In genomic region chr12:132020292-132020691, GRCh38 we compare ENCODE assay signal across 18 cellular contexts.
"Had no signal": no experiment of that assay in that cellular context is flagged by ENCODE, and none has a peak within 500 bp of the region (broad histone marks: within the 10 kb centered on the region; RNA-seq: fewer than 3 reads in every experiment).

No MANE protein-coding gene starts in this region.

- H3K4me1 ChIP-seq: prostate gland, right lobe of liver, testis, tibial nerve had no signal

- H3K27me3 ChIP-seq: heart left ventricle, neutrophil, right lobe of liver, testis, tibial nerve had no signal

- H3K4me3 ChIP-seq: heart left ventricle, prostate gland, right lobe of liver, testis, tibial nerve had no signal

- H3K9me3 ChIP-seq: heart left ventricle, neutrophil, prostate gland, right lobe of liver, testis, tibial nerve had no signal

- H3K27me3 Mint-ChIP-seq: central memory CD8-positive, alpha-beta T cell; dendritic cell treated with granulocyte-macrophage colony-stimulating factor and Interleukin-4, amounts not matched to agents 40 ng/mL and 50 ng/mL, for 4 days; naive B cell; stimulated activated memory B cell treated with anti-CD40 and anti-IgM and Interleukin-4, amounts not matched to agents 10 μg/mL and 1 μg/mL and 100 μg/mL, for 72 hours; stimulated activated naive CD8-positive, alpha-beta T cell treated with anti-CD3 and anti-CD28 coated beads, Interleukin-15, amount 100 ng/mL, for 72 hours had no signal

- H3K4me3 Mint-ChIP-seq: central memory CD8-positive, alpha-beta T cell; dendritic cell treated with granulocyte-macrophage colony-stimulating factor and Interleukin-4, amounts not matched to agents 40 ng/mL and 50 ng/mL, for 4 days; endodermal cell; naive B cell; nephron; stimulated activated memory B cell treated with anti-CD40 and anti-IgM and Interleukin-4, amounts not matched to agents 10 μg/mL and 1 μg/mL and 100 μg/mL, for 72 hours; stimulated activated naive CD8-positive, alpha-beta T cell treated with anti-CD3 and anti-CD28 coated beads, Interleukin-15, amount 100 ng/mL, for 72 hours had no signal

- H3K4me1 Mint-ChIP-seq: central memory CD8-positive, alpha-beta T cell; endodermal cell; nephron; stimulated activated memory B cell treated with anti-CD40 and anti-IgM and Interleukin-4, amounts not matched to agents 10 μg/mL and 1 μg/mL and 100 μg/mL, for 72 hours; stimulated activated naive CD8-positive, alpha-beta T cell treated with anti-CD3 and anti-CD28 coated beads, Interleukin-15, amount 100 ng/mL, for 72 hours had no signal

- DNase-seq: endodermal cell; hippocampal formation; kidney glomerular epithelial cell; mesendoderm; naive B cell; retina; right lobe of liver; stimulated activated CD4-positive, alpha-beta T cell treated with anti-CD3 and anti-CD28 coated beads, Interleukin-4, amount 100 ng/mL, for 1 hour; stimulated activated naive CD8-positive, alpha-beta T cell treated with anti-CD3 and anti-CD28 coated beads, Interleukin-15, amount 100 ng/mL, for 72 hours; testis had no signal

- H3K9me3 Mint-ChIP-seq: central memory CD8-positive, alpha-beta T cell; dendritic cell treated with granulocyte-macrophage colony-stimulating factor and Interleukin-4, amounts not matched to agents 40 ng/mL and 50 ng/mL, for 4 days; endodermal cell; naive B cell; nephron; stimulated activated memory B cell treated with anti-CD40 and anti-IgM and Interleukin-4, amounts not matched to agents 10 μg/mL and 1 μg/mL and 100 μg/mL, for 72 hours; stimulated activated naive CD8-positive, alpha-beta T cell treated with anti-CD3 and anti-CD28 coated beads, Interleukin-15, amount 100 ng/mL, for 72 hours had no signal

- H3K27ac Mint-ChIP-seq: dendritic cell treated with granulocyte-macrophage colony-stimulating factor and Interleukin-4, amounts not matched to agents 40 ng/mL and 50 ng/mL, for 4 days; endodermal cell; nephron; stimulated activated memory B cell treated with anti-CD40 and anti-IgM and Interleukin-4, amounts not matched to agents 10 μg/mL and 1 μg/mL and 100 μg/mL, for 72 hours had no signal
